Comparison of ENCODE assay signal across 16 cellular contexts in the genomic region with DNA sequence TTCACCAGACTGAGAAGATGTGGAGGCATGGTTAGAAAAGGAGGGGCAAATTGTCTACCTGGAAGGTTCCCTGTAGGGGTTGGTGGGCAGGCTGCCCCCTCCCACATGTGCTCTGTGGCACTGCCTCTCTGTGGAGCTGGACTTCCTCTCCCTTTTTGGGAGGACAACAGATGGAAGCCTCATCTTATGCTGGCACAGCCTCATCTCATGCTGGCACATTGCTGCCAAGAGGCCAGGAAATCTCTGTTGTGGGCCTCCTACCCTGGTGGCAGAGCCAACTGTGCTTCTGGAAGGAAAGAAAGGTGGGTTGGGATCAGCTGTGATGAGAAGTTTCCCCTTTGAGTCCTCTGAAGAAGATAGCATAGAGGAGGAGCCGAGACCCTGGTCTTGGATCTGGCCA.
A peak's percentile ranks its signal among the peaks of the same experiment; 100 is the strongest.
DNase-seq lines count a peak whose midpoint lies in the region; ATAC-seq and TF ChIP-seq lines count a peak whose summit lies in the region.
"Had no signal": no experiment of that assay in that cellular context is flagged by ENCODE, and none has a peak within 500 bp of the region (broad histone marks: within the 10 kb centered on the region; RNA-seq: fewer than 3 reads in every experiment).

No MANE protein-coding gene starts in this region.

- no peaks in the 10 kb centered on the region for H3K36me3 Mint-ChIP-seq in nephron progenitor cell (ENCODE audit: low read depth)
- H3K36me3 Mint-ChIP-seq: CD8-positive, alpha-beta memory T cell had no signal

- H3K27ac Mint-ChIP-seq in nephron progenitor cell = peak overlapping the region; percentile 47
- H3K27ac Mint-ChIP-seq: HFFc6 had no signal

- no peak for TF ChIP-seq CTCF in nephron progenitor cell (IDR thresholded peaks at IDR 0.05)

- peaks cover 4% of the 10 kb centered on the region for H3K27me3 Mint-ChIP-seq in nephron progenitor cell (ENCODE audit: low read depth, poor library complexity)

- H3K4me1 Mint-ChIP-seq in nephron progenitor cell = peaks cover 76% of the 10 kb centered on the region
- H3K4me1 Mint-ChIP-seq: CD8-positive, alpha-beta memory T cell had no signal

- H3K9me3 Mint-ChIP-seq in nephron progenitor cell = no peaks in the 10 kb centered on the region
- H3K9me3 Mint-ChIP-seq: CD8-positive, alpha-beta memory T cell; HFFc6 had no signal

- H3K4me3 Mint-ChIP-seq in nephron progenitor cell = no peak overlapping the region
- H3K4me3 Mint-ChIP-seq: CD8-positive, alpha-beta memory T cell; HFFc6 had no signal

- DNase-seq in DMS 273 treated with DMSO at 0.1 percent for 48 hours (lab: John Stamatoyannopoulos, UW) (peak; percentile 17), NCI-H446 treated with DMSO at 0.1 percent for 48 hours (lab: John Stamatoyannopoulos, UW) (peak; percentile 72), cerebellar cortex (ENCODE audit: low spot score) (peak; percentile 93), nephron progenitor cell (no peak), COLO668 (lab: John Stamatoyannopoulos, UW; ENCODE audit: unreplicated experiment) (no peak), MV-4-11 (lab: John Stamatoyannopoulos, UW) (no peak)
- DNase-seq: 8988T; AML-193; CD8-positive, alpha-beta memory T cell; DMS79 treated with DMSO at 0.1 percent for 48 hours; EL; GDM1; HCEC 1CT; HFFc6 had no signal

- ATAC-seq in HG03108 (IDR thresholded peaks at IDR 0.05; ENCODE audit: unreplicated experiment) (no peak), GM19324 (IDR thresholded peaks at IDR 0.05; ENCODE audit: low FRiP score, unreplicated experiment) (no peak)

Comparison
In these comparisons a context has a peak if more than half of its experiments do, and no peak if none do; other contexts are left out.
1. DNase-seq: peak in DMS 273 treated with DMSO at 0.1 percent for 48 hours (single experiment), NCI-H446 treated with DMSO at 0.1 percent for 48 hours (single experiment) and cerebellar cortex (single experiment); none in nephron progenitor cell (single experiment), COLO668 (single experiment) and MV-4-11 (single experiment).